Comparison of ENCODE assay signal across 24 cellular contexts in genomic region chr1:208166340-208167138, GRCh38.
A peak's percentile ranks its signal among the peaks of the same experiment; 100 is the strongest.
DNase-seq lines count a peak whose midpoint lies in the region; ATAC-seq and TF ChIP-seq lines count a peak whose summit lies in the region.
"Had no signal": no experiment of that assay in that cellular context is flagged by ENCODE, and none has a peak within 500 bp of the region (broad histone marks: within the 10 kb centered on the region; RNA-seq: fewer than 3 reads in every experiment).

No MANE protein-coding gene starts in this region.

- TF ChIP-seq EP300 in SK-N-SH (IDR thresholded peaks at IDR 0.05; ENCODE audit: borderline replicate concordance in 1 of 2, low read depth in 1 of 2, low read length in 1 of 2) = no peak

- no peaks in the 10 kb centered on the region for H3K27me3 ChIP-seq in SK-N-SH (ENCODE audit: insufficient read depth)
- H3K27me3 ChIP-seq: BE2C, esophagus muscularis mucosa, gastroesophageal sphincter, tibial artery had no signal

- CTCF ChIA-PET in SK-N-SH (lab: Yijun Ruan, JAX) = interaction anchor here (0.7 to 3.3 kb wide), 11 partner anchors 8 to 145 kb away, joined by 3 to 14 read pairs (median 3); no protein-coding TSS in a partner anchor

- peaks cover 12% of the 10 kb centered on the region for H3F3A ChIP-seq in SK-N-SH (replicated peaks; ENCODE audit: insufficient read depth)

- no peak overlapping the region for H3K4me3 ChIP-seq in SK-N-SH (ENCODE audit: low read depth in 2 of 2, low read length in 1 of 2)
- H3K4me3 ChIP-seq: A549, esophagus muscularis mucosa, gastroesophageal sphincter, tibial artery had no signal

- H3K4me2 ChIP-seq in SK-N-SH = no peak overlapping the region
- H3K4me2 ChIP-seq: A549 had no signal

- POLR2A ChIA-PET in SK-N-SH (lab: Yijun Ruan, JAX) = no interaction called here

- 89% methylated on average over 4 of the region's 4 CpGs for WGBS in SK-N-SH (ENCODE audit: low lambda C conversion rate)

- H3K9ac ChIP-seq in SK-N-SH = no peak overlapping the region

- H3K36me3 ChIP-seq in SK-N-SH (replicated peaks in 1 of 2; ENCODE audit: control insufficient read depth in 1 of 2, insufficient read depth in 2 of 2, low read length in 1 of 2) = peaks cover 4 to 6% of the 10 kb centered on the region in 2 experiments
- H3K36me3 ChIP-seq: BE2C, esophagus muscularis mucosa, gastroesophageal sphincter, tibial artery had no signal

- H4K20me1 ChIP-seq in SK-N-SH (ENCODE audit: insufficient read depth) = no peaks in the 10 kb centered on the region

- ATAC-seq in SK-N-SH treated with all-trans-retinoic acid at 6 μM for 48 hours = no peak
- ATAC-seq: A549; activated T-helper 17 cell treated with anti-CD3 and anti-CD28 coated beads, Interleukin-2, amount 50 U/mL, for 72 hours; stimulated activated naive CD8-positive, alpha-beta T cell treated with anti-CD3 and anti-CD28 coated beads, Interleukin-15, amount 100 ng/mL, for 72 hours; T-helper 17 cell had no signal

- H3K9me3 ChIP-seq in SK-N-SH = no peaks in the 10 kb centered on the region
- H3K9me3 ChIP-seq: A549, BE2C, esophagus muscularis mucosa, gastroesophageal sphincter, tibial artery had no signal

- TF ChIP-seq RAD21 in SK-N-SH (IDR thresholded peaks at IDR 0.05; ENCODE audit: low read length) = no peak

- no peak for TF ChIP-seq CTCF in SK-N-SH (IDR thresholded peaks at IDR 0.05)

- H3K4me1 ChIP-seq in SK-N-SH (ENCODE audit: control insufficient read depth in 1 of 2, insufficient read depth in 2 of 2, low read depth in 1 of 2, low read length in 1 of 2) = peaks cover 27 to 85% of the 10 kb centered on the region in 2 experiments
- H3K4me1 ChIP-seq: A549 had no signal

- H3K79me2 ChIP-seq in SK-N-SH (ENCODE audit: insufficient read depth) = peaks cover 50% of the 10 kb centered on the region

- DNase-seq in SK-N-SH = no peak
- DNase-seq in T47D (ENCODE audit: low read depth in 1 of 2, low spot score in 1 of 2) = peak; percentile 26 to 58
- peak; percentile 26 for DNase-seq in kidney tubule cell (ENCODE audit: low spot score)
- no peak for DNase-seq in NCI-H2196 (lab: John Stamatoyannopoulos, UW; ENCODE audit: unreplicated experiment)
- DNase-seq in activated effector memory CD4-positive, alpha-beta T cell treated with anti-CD3 and anti-CD28 coated beads, Interleukin-2, amount 50 U/mL, for 16 hours = no peak
- DNase-seq in iPS-NIHi7 (ENCODE audit: extremely low spot score) = no peak
- no peak for DNase-seq in COLO668 (lab: John Stamatoyannopoulos, UW; ENCODE audit: unreplicated experiment)
- DNase-seq: activated CD4-positive, alpha-beta T cell treated with anti-CD3 and anti-CD28 coated beads, Interleukin-2, amount 50 U/mL, for 1 hour; activated naive CD8-positive, alpha-beta T cell treated with anti-CD3 and anti-CD28 coated beads for 36 hours; BE2C; DMS79; kidney glomerular epithelial cell; mesenchymal stem cell; naive B cell; NCI-H526 treated with DMSO at 0.1 percent for 48 hours; stimulated activated naive CD8-positive, alpha-beta T cell treated with anti-CD3 and anti-CD28 coated beads, Interleukin-15, amount 100 ng/mL, for 72 hours; T-helper 17 cell had no signal

- no peak overlapping the region for H2AFZ ChIP-seq in SK-N-SH (ENCODE audit: low read depth)

- no peaks in the 10 kb centered on the region for H3K9me2 ChIP-seq in SK-N-SH

- in situ Hi-C loops in T47D (cut with HindIII; ENCODE audit: low pct_unique_long_range_greater_than_20kb, low sequenced_read_pairs) = no loop called here

- H3K27ac ChIP-seq in SK-N-SH (ENCODE audit: low read depth in 2 of 2, low read length in 1 of 2) = peak overlapping the region; percentile 29 to 56; a peak in 3 of 4 replicates
- H3K27ac ChIP-seq: A549, esophagus muscularis mucosa, tibial artery, VCaP had no signal

TF ChIP-seq in SK-N-SH, 30 proteins besides CTCF, POLR2A, EP300 and RAD21:
- TF ChIP-seq EZH2phosphoT487 (IDR thresholded peaks at IDR 0.05; ENCODE audit: borderline replicate concordance, low read depth) (no peak), GATA2 (CRISPR knock-in tag; IDR thresholded peaks at IDR 0.05) (no peak), PBX3 (IDR thresholded peaks at IDR 0.05) (no peak)
TF ChIP-seq in SK-N-SH: peak in this region for 0.

TF ChIP-seq in SK-N-SH treated with all-trans-retinoic acid at 6 μM for 48 hours, 23 proteins besides CTCF, POLR2A, EP300 and RAD21:
- no peak for TF ChIP-seq ZNF8 (CRISPR knock-in tag; IDR thresholded peaks at IDR 0.05)
- TF ChIP-seq ZNF70 (CRISPR knock-in tag; IDR thresholded peaks at IDR 0.05) = no peak
- no peak for TF ChIP-seq ZFP3 (CRISPR knock-in tag; IDR thresholded peaks at IDR 0.05)
- TF ChIP-seq TOX (CRISPR knock-in tag; IDR thresholded peaks at IDR 0.05; ENCODE audit: borderline replicate concordance) = no peak
- TF ChIP-seq TSHZ2 (CRISPR knock-in tag; IDR thresholded peaks at IDR 0.05) = no peak
- TF ChIP-seq CSRNP3 (CRISPR knock-in tag; IDR thresholded peaks at IDR 0.05) = no peak
- TF ChIP-seq PATZ1 (CRISPR knock-in tag; IDR thresholded peaks at IDR 0.05; ENCODE audit: borderline replicate concordance) = no peak
- no peak for TF ChIP-seq POU6F1 (CRISPR knock-in tag; IDR thresholded peaks at IDR 0.05; ENCODE audit: borderline replicate concordance, low read depth)
- TF ChIP-seq TCF4 (CRISPR knock-in tag; IDR thresholded peaks at IDR 0.05; ENCODE audit: borderline replicate concordance) = no peak
- no peak for TF ChIP-seq CSDC2 (CRISPR knock-in tag; IDR thresholded peaks at IDR 0.05)
- no peak for TF ChIP-seq ESRRG (CRISPR knock-in tag; IDR thresholded peaks at IDR 0.05)

Comparison
In these comparisons a context has a peak if more than half of its experiments do, and no peak if none do; other contexts are left out.
1. DNase-seq: peak in T47D (2 of 2) and kidney tubule cell (single experiment); none in SK-N-SH (single experiment), NCI-H2196 (single experiment), activated effector memory CD4-positive, alpha-beta T cell treated with anti-CD3 and anti-CD28 coated beads, Interleukin-2, amount 50 U/mL, for 16 hours (single experiment), iPS-NIHi7 (single experiment) and COLO668 (single experiment).